1 cellular context compared by ENCODE assay signal in genomic region chr10:88404133-88404532, GRCh38.
TF ChIP-seq lines count a peak whose summit lies in the region.

No MANE protein-coding gene starts in this region.

TF ChIP-seq in HCT116, 20 proteins besides CTCF, POLR2A, EP300 and RAD21 (continued from another document):
- no peak for TF ChIP-seq ZBTB33 (IDR thresholded peaks at IDR 0.05; ENCODE audit: extremely low read depth, insufficient replicate concordance, low read length)
